Comparison of ENCODE assay signal across 29 cellular contexts in genomic region chr21:31677047-31677446, GRCh38.
"Had no signal": no experiment of that assay in that cellular context is flagged by ENCODE, and none has a peak within 500 bp of the region (broad histone marks: within the 10 kb centered on the region; RNA-seq: fewer than 3 reads in every experiment).

No MANE protein-coding gene starts in this region.

- H3K4me3 ChIP-seq: ascending aorta, cardiac muscle cell had no signal

- H3K9me3 ChIP-seq: ascending aorta had no signal

- DNase-seq: activated B cell treated with CpG ODN at 0.5 μM for 24 hours; activated CD4-positive, alpha-beta memory T cell treated with anti-CD3 and anti-CD28 coated beads for 36 hours; activated CD4-positive, alpha-beta T cell treated with anti-CD3 and anti-CD28 coated beads for 4 hours; activated CD4-positive, alpha-beta T cell treated with anti-CD3 and anti-CD28 coated beads, Interleukin-2, amount 50 U/mL, for 1 hour; activated CD4-positive, alpha-beta T cell treated with anti-CD3 and anti-CD28 coated beads, Interleukin-2, amount 50 U/mL, for 4 hours; activated CD4-positive, CD25-positive, alpha-beta regulatory T cell treated with anti-CD3 and anti-CD28 coated beads, Interleukin-2, amount 50 U/mL, for 72 hours; activated CD8-positive, alpha-beta memory T cell treated with anti-CD3 and anti-CD28 coated beads, Interleukin-2, amount 50 U/mL, for 4 hours; activated CD8-positive, alpha-beta T cell treated with anti-CD3 and anti-CD28 coated beads for 36 hours; activated gamma-delta T cell; activated naive CD4-positive, alpha-beta T cell treated with anti-CD3 and anti-CD28 coated beads, Interleukin-2, amount 10 ng/mL, durations not matched to agents 7 days and 5 days; activated naive CD4-positive, alpha-beta T cell treated with Interleukin-2 at 50 U/mL for 16 hours; activated naive CD8-positive, alpha-beta T cell treated with anti-CD3 and anti-CD28 coated beads, Interleukin-2, amount 10 ng/mL, durations not matched to agents 7 days and 5 days; activated naive CD8-positive, alpha-beta T cell treated with anti-CD3 and anti-CD28 coated beads, Interleukin-2, amount 50 U/mL, for 24 hours; activated T-cell treated with anti-CD3 and anti-CD28 coated beads for 4 hours; activated T-cell treated with anti-CD3 and anti-CD28 coated beads, Interleukin-2, amount 50 U/mL, for 1 hour; activated T-cell treated with anti-CD3 and anti-CD28 coated beads, Interleukin-2, amount 50 U/mL, for 4 hours; activated T-cell treated with anti-CD3 and anti-CD28 coated beads, Interleukin-2, amount 50 U/mL, for 72 hours; amygdala; anterior cingulate cortex; caudate nucleus; cerebellar nuclear complex; T-helper 2 cell; T-helper 9 cell had no signal

- H3K27me3 ChIP-seq: ascending aorta, cardiac muscle cell had no signal

- ATAC-seq: activated CD8-positive, alpha-beta T cell treated with anti-CD3 and anti-CD28 coated beads for 36 hours; activated naive CD8-positive, alpha-beta T cell treated with anti-CD3 and anti-CD28 coated beads, Interleukin-2, amount 50 U/mL, for 24 hours; activated T-cell treated with anti-CD3 and anti-CD28 coated beads, Interleukin-2, amount 50 U/mL, for 4 hours; activated T-cell treated with anti-CD3 and anti-CD28 coated beads, Interleukin-2, amount 50 U/mL, for 72 hours; activated T-helper 17 cell treated with anti-CD3 and anti-CD28 coated beads, Interleukin-2, amount 50 U/mL, for 72 hours had no signal

- H3K4me1 ChIP-seq: ascending aorta had no signal

- FAIRE-seq: bronchial epithelial cell, TTC549 had no signal

- H3K27ac ChIP-seq: ascending aorta, cardiac muscle cell, VCaP had no signal
